ENCODE assay signal across 19 cellular contexts in genomic region chr1:212109713-212110112, GRCh38.
"Had no signal": no experiment of that assay in that cellular context is flagged by ENCODE, and none has a peak within 500 bp of the region (broad histone marks: within the 10 kb centered on the region; RNA-seq: fewer than 3 reads in every experiment).

No MANE protein-coding gene starts in this region.

- H3K27me3 ChIP-seq: esophagus squamous epithelium, tibial artery, uterus had no signal

- H3K36me3 ChIP-seq: esophagus squamous epithelium, tibial artery, uterus had no signal

- H3K4me1 ChIP-seq: uterus had no signal

- H3K4me3 ChIP-seq: esophagus squamous epithelium, skin epidermis, tibial artery, uterus had no signal

- H3K27ac ChIP-seq: tibial artery, uterus had no signal

- ATAC-seq: activated CD8-positive, alpha-beta T cell treated with anti-CD3 and anti-CD28 coated beads, Interleukin-2, amount 10 ng/mL, durations not matched to agents 7 days and 5 days; left ventricle myocardium superior had no signal

- DNase-seq: activated CD4-positive, alpha-beta T cell treated with anti-CD3 and anti-CD28 coated beads, Interleukin-2, amount 10 ng/mL, durations not matched to agents 24 days and 14 days; activated CD4-positive, CD25-positive, alpha-beta regulatory T cell; activated CD8-positive, alpha-beta memory T cell treated with anti-CD3 and anti-CD28 coated beads, Interleukin-2, amount 50 U/mL, for 4 hours; activated CD8-positive, alpha-beta T cell treated with anti-CD3 and anti-CD28 coated beads, Interleukin-2, amount 10 ng/mL, durations not matched to agents 7 days and 5 days; activated gamma-delta T cell treated with Interleukin-2 at 50 U/mL for 16 hours; amygdala; cortex of kidney; effector CD4-positive, alpha-beta T cell; esophagus squamous epithelium; foreskin fibroblast; glutamatergic neuron; kidney glomerular epithelial cell; left ventricle myocardium superior; occipital lobe; stimulated activated CD4-positive, alpha-beta T cell treated with anti-CD3 and anti-CD28 coated beads, Interleukin-4, amount 100 ng/mL, for 24 hours; stimulated activated naive CD4-positive, alpha-beta T cell; tibial artery; uterus had no signal

- H3K9me3 ChIP-seq: esophagus squamous epithelium, tibial artery, uterus had no signal
